Comparison of ENCODE assay signal across 25 cellular contexts in genomic region chr11:47688101-47688500, GRCh38.
"Had no signal": no experiment of that assay in that cellular context is flagged by ENCODE, and none has a peak within 500 bp of the region (broad histone marks: within the 10 kb centered on the region; RNA-seq: fewer than 3 reads in every experiment).

No MANE protein-coding gene starts in this region.

- H3K4me1 ChIP-seq: body of pancreas, left lung, upper lobe of left lung had no signal

- H3K4me3 ChIP-seq: body of pancreas, left lung, spleen, thoracic aorta, upper lobe of left lung had no signal

- H3K27me3 Mint-ChIP-seq: activated naive CD8-positive, alpha-beta T cell treated with anti-CD3 and anti-CD28 coated beads, Interleukin-2, amount 50 U/mL, for 24 hours; dendritic cell treated with granulocyte-macrophage colony-stimulating factor and Interleukin-4, amounts not matched to agents 40 ng/mL and 50 ng/mL, for 4 days; progenitor cell of endocrine pancreas had no signal

- H3K9me3 Mint-ChIP-seq: activated naive CD8-positive, alpha-beta T cell treated with anti-CD3 and anti-CD28 coated beads, Interleukin-2, amount 50 U/mL, for 24 hours; activated T-helper 1 cell treated with anti-CD3 and anti-CD28 coated beads, Interleukin-12 subunit alpha, Interleukin-12 subunit beta, Interleukin-2, Interleukin-4 antibody, amounts not matched to agents 30 ng/mL and 10 ng/mL and 1 ng/mL, durations not matched to agents 14 hours and 24 hours and 36 hours; dendritic cell treated with granulocyte-macrophage colony-stimulating factor and Interleukin-4, amounts not matched to agents 40 ng/mL and 50 ng/mL, for 4 days; natural killer cell had no signal

- H3K9me3 ChIP-seq: body of pancreas, left lung, spleen, thoracic aorta, upper lobe of left lung had no signal

- DNase-seq: activated CD4-positive, alpha-beta T cell treated with anti-CD3 and anti-CD28 coated beads for 1 hour; activated CD4-positive, alpha-beta T cell treated with anti-CD3 and anti-CD28 coated beads, Interleukin-2, amount 50 U/mL, for 1 hour; activated CD8-positive, alpha-beta T cell treated with anti-CD3 and anti-CD28 coated beads, Interleukin-2, amount 10 ng/mL, durations not matched to agents 7 days and 5 days; activated gamma-delta T cell; activated naive CD4-positive, alpha-beta T cell treated with anti-CD3 and anti-CD28 coated beads, Interleukin-2, amount 50 U/mL, for 16 hours; activated naive CD8-positive, alpha-beta T cell treated with anti-CD3 and anti-CD28 coated beads, Interleukin-2, amount 50 U/mL, for 24 hours; anterior cingulate cortex; body of pancreas; caudate nucleus; effector CD4-positive, alpha-beta T cell; foreskin melanocyte; kidney glomerular epithelial cell; left lung; natural killer cell; retina; spleen; stimulated activated CD4-positive, alpha-beta T cell treated with anti-CD3 and anti-CD28 coated beads, Interleukin-4, amount 100 ng/mL, for 1 hour; stimulated activated naive CD4-positive, alpha-beta T cell treated with Interleukin-2 at 50 U/mL for 16 hours; upper lobe of left lung had no signal

- H3K27ac ChIP-seq: body of pancreas, left lung, spleen, thoracic aorta, upper lobe of left lung had no signal

- H3K36me3 ChIP-seq: left lung, spleen, thoracic aorta, upper lobe of left lung had no signal

- ATAC-seq: activated CD8-positive, alpha-beta T cell treated with anti-CD3 and anti-CD28 coated beads, Interleukin-2, amount 10 ng/mL, durations not matched to agents 7 days and 5 days; activated naive CD8-positive, alpha-beta T cell treated with anti-CD3 and anti-CD28 coated beads, Interleukin-2, amount 50 U/mL, for 24 hours; body of pancreas; esophagus mucosa; left lung; natural killer cell had no signal

- H3K4me3 Mint-ChIP-seq: activated CD8-positive, alpha-beta T cell treated with anti-CD3 and anti-CD28 coated beads, Interleukin-2, amount 10 ng/mL, durations not matched to agents 7 days and 5 days; activated naive CD8-positive, alpha-beta T cell treated with anti-CD3 and anti-CD28 coated beads, Interleukin-2, amount 50 U/mL, for 24 hours; activated T-helper 1 cell treated with anti-CD3 and anti-CD28 coated beads, Interleukin-12 subunit alpha, Interleukin-12 subunit beta, Interleukin-2, Interleukin-4 antibody, amounts not matched to agents 30 ng/mL and 10 ng/mL and 1 ng/mL, durations not matched to agents 14 hours and 24 hours and 36 hours; dendritic cell treated with granulocyte-macrophage colony-stimulating factor and Interleukin-4, amounts not matched to agents 40 ng/mL and 50 ng/mL, for 4 days; mesothelial cell of epicardium; natural killer cell had no signal

- H3K27ac Mint-ChIP-seq: activated CD8-positive, alpha-beta T cell treated with anti-CD3 and anti-CD28 coated beads, Interleukin-2, amount 10 ng/mL, durations not matched to agents 7 days and 5 days; activated naive CD8-positive, alpha-beta T cell treated with anti-CD3 and anti-CD28 coated beads, Interleukin-2, amount 50 U/mL, for 24 hours; activated T-helper 1 cell treated with anti-CD3 and anti-CD28 coated beads, Interleukin-12 subunit alpha, Interleukin-12 subunit beta, Interleukin-2, Interleukin-4 antibody, amounts not matched to agents 30 ng/mL and 10 ng/mL and 1 ng/mL, durations not matched to agents 14 hours and 24 hours and 36 hours; dendritic cell treated with granulocyte-macrophage colony-stimulating factor and Interleukin-4, amounts not matched to agents 40 ng/mL and 50 ng/mL, for 4 days; mesothelial cell of epicardium; natural killer cell; progenitor cell of endocrine pancreas had no signal

- H3K36me3 Mint-ChIP-seq: mesothelial cell of epicardium, natural killer cell had no signal

- H3K4me1 Mint-ChIP-seq: natural killer cell had no signal

- H3K27me3 ChIP-seq: body of pancreas, left lung, spleen, upper lobe of left lung had no signal
